19 cellular contexts compared by ENCODE assay signal in the genomic region with DNA sequence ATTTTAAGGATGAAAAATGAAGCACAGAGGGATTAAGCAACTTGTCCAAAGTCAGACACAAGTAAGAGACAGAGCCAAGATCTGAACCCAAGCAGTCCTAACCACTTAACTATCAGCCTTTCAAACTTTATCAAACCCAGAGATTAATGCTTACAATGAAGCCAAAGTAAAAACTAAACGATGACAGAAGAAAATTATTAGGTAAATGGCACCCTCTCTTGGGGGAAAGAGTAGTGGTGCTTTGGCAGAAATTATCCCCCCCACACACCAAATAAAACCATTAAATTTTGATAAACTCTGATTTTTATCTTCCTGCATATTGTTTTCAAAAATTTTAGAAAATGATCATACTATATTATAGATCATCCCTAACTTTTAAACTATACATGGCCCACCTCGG.
A peak's percentile ranks its signal among the peaks of the same experiment; 100 is the strongest.
DNase-seq lines count a peak whose midpoint lies in the region; ATAC-seq, FAIRE-seq and TF ChIP-seq lines count a peak whose summit lies in the region.
"Had no signal": no experiment of that assay in that cellular context is flagged by ENCODE, and none has a peak within 500 bp of the region (broad histone marks: within the 10 kb centered on the region; RNA-seq: fewer than 3 reads in every experiment).

No MANE protein-coding gene starts in this region.

- H3K27me3 ChIP-seq in liver (ENCODE audit: control insufficient read depth in 4 of 4, insufficient read depth in 4 of 4, low read length in 3 of 4), result no peaks in the 10 kb centered on the region
- H3K27me3 ChIP-seq in HepG2 (ENCODE audit: control insufficient read depth in 1 of 2, insufficient read depth in 2 of 2, low read length in 2 of 2), result no peaks in the 10 kb centered on the region
- H3K27me3 ChIP-seq in GM12878 (replicated peaks in 1 of 2; ENCODE audit: control insufficient read depth in 2 of 2, insufficient read depth in 2 of 2, low read length in 1 of 2), result no peaks in the 10 kb centered on the region

- H2AFZ ChIP-seq in HepG2 (ENCODE audit: low read length) (no peak overlapping the region), GM12878 (ENCODE audit: control insufficient read depth, low read depth, low read length) (no peak overlapping the region)

- TF ChIP-seq EP300 in HepG2 (IDR thresholded peaks at IDR 0.05; ENCODE audit: low read depth in 2 of 2, low read length in 2 of 2) (no peak), HepG2 (CRISPR knock-in tag; IDR thresholded peaks at IDR 0.05; ENCODE audit: borderline replicate concordance) (no peak), GM12878 (IDR thresholded peaks at IDR 0.05; ENCODE audit: borderline replicate concordance in 1 of 2, control insufficient read depth in 1 of 2, low read depth in 2 of 2, low read length in 2 of 2) (no peak)

- intact Hi-C loops in HepG2 (cut with micrococcal nuclease; ENCODE audit: unreplicated experiment), result no loop called here
- intact Hi-C loops in GM12878 (cut with micrococcal nuclease; ENCODE audit: unreplicated experiment), result no loop called here

- CTCF ChIA-PET in HepG2 (lab: Yijun Ruan, JAX; ENCODE audit: low intra/inter-chr PET ratio, low total read pairs) (no interaction called here), GM12878 (lab: Yijun Ruan, JAX) (no interaction called here)

- no peak overlapping the region for H3K4me2 ChIP-seq in HepG2 (ENCODE audit: low read depth, low read length)
- no peak overlapping the region for H3K4me2 ChIP-seq in GM12878 (ENCODE audit: control insufficient read depth, insufficient read depth)
- H3K4me2 ChIP-seq: A549 had no signal

- ATAC-seq in HepG2 (no peak), GM12878 (no peak), GM19455 (IDR thresholded peaks at IDR 0.05; ENCODE audit: unreplicated experiment) (no peak), GM21737 (IDR thresholded peaks at IDR 0.05; ENCODE audit: unreplicated experiment) (no peak), HG03095 (IDR thresholded peaks at IDR 0.05; ENCODE audit: unreplicated experiment) (no peak)
- ATAC-seq: A549, HCT116, K562, Panc1 had no signal

- in situ Hi-C loops in HepG2 (cut with HindIII; ENCODE audit: extremely low pct_ligation_motif_present, low pct_unique_long_range_greater_than_20kb) (no loop called here), GM12878 (cut with MboI) (no loop called here)

- H3K9me3 ChIP-seq in liver (ENCODE audit: control insufficient read depth in 4 of 4, low read length in 3 of 4) (no peaks in the 10 kb centered on the region), HepG2 (ENCODE audit: low read length) (peaks cover 34% of the 10 kb centered on the region), GM12878 (replicated peaks; ENCODE audit: control insufficient read depth, insufficient read depth, low read length) (no peaks in the 10 kb centered on the region; the same call in 2 of the 3 replicates)
- H3K9me3 ChIP-seq: A549 had no signal

- TF ChIP-seq CTCF in liver (IDR thresholded peaks at IDR 0.05; ENCODE audit: low read depth, low read length, missing input control) (peak; percentile 37), HepG2 (CRISPR knock-in tag; IDR thresholded peaks at IDR 0.05) (no peak), LNCAP (IDR thresholded peaks at IDR 0.05) (0 out of 2 replicates have a peak, but pooled peaks have one; percentile 10), GM12878 (IDR thresholded peaks at IDR 0.05 in 2 of 3, conservative IDR thresholded peaks at IDR 0.05 in 1 of 3; ENCODE audit: control insufficient read depth in 2 of 3, extremely low read depth in 1 of 3, insufficient read depth in 1 of 3, low read depth in 3 of 3, low read length in 3 of 3) (no peak)

- TF ChIP-seq RAD21 in liver (IDR thresholded peaks at IDR 0.05), result peak; percentile 59 to 68
- TF ChIP-seq RAD21 in HepG2 (CRISPR knock-in tag; IDR thresholded peaks at IDR 0.05), result no peak
- peak; percentile 49; the same call in 1 of the 2 replicates for TF ChIP-seq RAD21 in GM12878 (IDR thresholded peaks at IDR 0.05; ENCODE audit: insufficient read depth, low read depth, low read length)

- H3K27ac ChIP-seq in liver (ENCODE audit: low read depth in 1 of 2, low read length in 2 of 2) (no peak overlapping the region), HepG2 (ENCODE audit: extremely low read length, insufficient read depth, low read length) (no peak overlapping the region), GM12878 (ENCODE audit: control insufficient read depth, insufficient read depth) (no peak overlapping the region)
- H3K27ac ChIP-seq: A549 had no signal

- H3K4me3 ChIP-seq in liver (ENCODE audit: low read depth in 1 of 3, low read length in 3 of 3), result no peak overlapping the region
- no peak overlapping the region for H3K4me3 ChIP-seq in HepG2 (replicated peaks in 1 of 3; ENCODE audit: insufficient read depth in 1 of 3, low read depth in 2 of 3, low read length in 3 of 3)
- no peak overlapping the region for H3K4me3 ChIP-seq in GM12878
- H3K4me3 ChIP-seq: A549, K562 had no signal

- no peak for FAIRE-seq in HepG2 (lab: Jason Lieb, UNC)
- no peak for FAIRE-seq in GM12878 (lab: Jason Lieb, UNC)
- FAIRE-seq: A549, G401.6, GM19239, K562 had no signal

- H3K36me3 ChIP-seq in liver (ENCODE audit: control insufficient read depth in 4 of 4, insufficient read depth in 3 of 4, low read depth in 1 of 4, low read length in 3 of 4), result no peaks in the 10 kb centered on the region
- no peaks in the 10 kb centered on the region for H3K36me3 ChIP-seq in HepG2 (replicated peaks in 1 of 2; ENCODE audit: control insufficient read depth in 1 of 2, insufficient read depth in 2 of 2, low read length in 2 of 2)
- H3K36me3 ChIP-seq in GM12878 (ENCODE audit: control insufficient read depth in 2 of 2, insufficient read depth in 2 of 2, low read length in 1 of 2), result no peaks in the 10 kb centered on the region

- POLR2A ChIA-PET in HepG2 (lab: Yijun Ruan, JAX) (no interaction called here), GM12878 (lab: Charles Lee) (no interaction called here)

- DNase-seq in HepG2 (ENCODE audit: low spot score) (no peak), GM12878 (ENCODE audit: low read depth, low spot score) (no peak)
- DNase-seq: DMS79 treated with DMSO at 0.1 percent for 48 hours, NCI-H1092, NCI-H146, NCI-H2081, NCI-H2227 treated with DMSO at 0.1 percent for 48 hours, NCI-H524 had no signal

- WGBS in liver, result 60% methylated on average over 2 of the region's 2 CpGs
- WGBS in HepG2 (ENCODE audit: low lambda C conversion rate), result 13% methylated on average over 2 of the region's 2 CpGs
- 16% methylated on average over 2 of the region's 2 CpGs for WGBS in GM12878 (ENCODE audit: insufficient coverage, insufficient replicate concordance, low lambda C conversion rate, missing lambda C conversion rate)

- BruUV-seq in HepG2 (replicated peaks; lab: Mats Ljungman, UMichigan) (no TSS peak), GM12878 (replicated peaks; lab: Mats Ljungman, UMichigan) (no TSS peak)

- SMC1A ChIA-PET in GM12878 (lab: Charles Lee; ENCODE audit: uncharacterized antibody, unreplicated experiment), result no interaction called here

- TF ChIP-seq POLR2A in HepG2 (IDR thresholded peaks at IDR 0.05; ENCODE audit: insufficient read depth in 1 of 2, low read depth in 2 of 2, low read length in 2 of 2) (no peak), GM12878 (IDR thresholded peaks at IDR 0.05; ENCODE audit: low read depth, low read length) (no peak)

- H3K4me1 ChIP-seq in liver (ENCODE audit: control insufficient read depth in 4 of 4, insufficient read depth in 4 of 4, low read length in 3 of 4) (no peaks in the 10 kb centered on the region), HepG2 (ENCODE audit: insufficient read depth, low read length) (no peaks in the 10 kb centered on the region), GM12878 (ENCODE audit: control insufficient read depth, insufficient read depth, low read length) (no peaks in the 10 kb centered on the region)
- H3K4me1 ChIP-seq: A549 had no signal

- no peaks in the 10 kb centered on the region for H3K79me2 ChIP-seq in HepG2 (ENCODE audit: insufficient read depth, low read length)
- H3K79me2 ChIP-seq in GM12878 (ENCODE audit: control insufficient read depth, insufficient read depth, low read length), result no peaks in the 10 kb centered on the region

- no peaks in the 10 kb centered on the region for H4K20me1 ChIP-seq in HepG2 (ENCODE audit: insufficient read depth, low read length)
- H4K20me1 ChIP-seq in GM12878 (ENCODE audit: control insufficient read depth, insufficient read depth), result no peaks in the 10 kb centered on the region

- RAD21 ChIA-PET in GM12878 (lab: Charles Lee; ENCODE audit: unreplicated experiment), result no interaction called here

- H3K9ac ChIP-seq in liver (ENCODE audit: low read depth in 1 of 2, low read length in 2 of 2) (no peak overlapping the region), HepG2 (ENCODE audit: insufficient read depth, low read depth, low read length) (no peak overlapping the region), GM12878 (ENCODE audit: control insufficient read depth, insufficient read depth, low read length) (no peak overlapping the region)

TF ChIP-seq in liver, 16 proteins besides CTCF, POLR2A, EP300 and RAD21 (continues in another document):
- no peak for TF ChIP-seq FOXA2 (IDR thresholded peaks at IDR 0.05)
- no peak for TF ChIP-seq RXRA (IDR thresholded peaks at IDR 0.05)
- TF ChIP-seq, protein P1, sequence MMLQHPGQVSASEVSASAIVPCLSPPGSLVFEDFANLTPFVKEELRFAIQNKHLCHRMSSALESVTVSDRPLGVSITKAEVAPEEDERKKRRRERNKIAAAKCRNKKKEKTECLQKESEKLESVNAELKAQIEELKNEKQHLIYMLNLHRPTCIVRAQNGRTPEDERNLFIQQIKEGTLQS (IDR thresholded peaks at IDR 0.05), result no peak

TF ChIP-seq in HepG2, 621 proteins besides CTCF, POLR2A, EP300 and RAD21 (continues in another document):
- TF ChIP-seq ZNF660 (CRISPR knock-in tag; IDR thresholded peaks at IDR 0.05; ENCODE audit: borderline replicate concordance, low read depth), result no peak

TF ChIP-seq in GM12878, 131 proteins besides CTCF, POLR2A, EP300 and RAD21 (continues in another document):
- TF ChIP-seq, protein P2, sequence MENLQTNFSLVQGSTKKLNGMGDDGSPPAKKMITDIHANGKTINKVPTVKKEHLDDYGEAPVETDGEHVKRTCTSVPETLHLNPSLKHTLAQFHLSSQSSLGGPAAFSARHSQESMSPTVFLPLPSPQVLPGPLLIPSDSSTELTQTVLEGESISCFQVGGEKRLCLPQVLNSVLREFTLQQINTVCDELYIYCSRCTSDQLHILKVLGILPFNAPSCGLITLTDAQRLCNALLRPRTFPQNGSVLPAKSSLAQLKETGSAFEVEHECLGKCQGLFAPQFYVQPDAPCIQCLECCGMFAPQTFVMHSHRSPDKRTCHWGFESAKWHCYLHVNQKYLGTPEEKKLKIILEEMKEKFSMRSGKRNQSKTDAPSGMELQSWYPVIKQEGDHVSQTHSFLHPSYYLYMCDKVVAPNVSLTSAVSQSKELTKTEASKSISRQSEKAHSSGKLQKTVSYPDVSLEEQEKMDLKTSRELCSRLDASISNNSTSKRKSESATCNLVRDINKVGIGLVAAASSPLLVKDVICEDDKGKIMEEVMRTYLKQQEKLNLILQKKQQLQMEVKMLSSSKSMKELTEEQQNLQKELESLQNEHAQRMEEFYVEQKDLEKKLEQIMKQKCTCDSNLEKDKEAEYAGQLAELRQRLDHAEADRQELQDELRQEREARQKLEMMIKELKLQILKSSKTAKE (IDR thresholded peaks at IDR 0.05; ENCODE audit: low read depth, poor library complexity, severe bottlenecking), result no peak

Comparison
In these comparisons a context has a peak if more than half of its experiments do, and no peak if none do; other contexts are left out.
1. CTCF ChIP-seq: peak in liver (single experiment) and LNCAP (single experiment); none in HepG2 (single experiment) and GM12878 (0 of 3).